Comparison of ENCODE assay signal across 22 cellular contexts in the genomic region with DNA sequence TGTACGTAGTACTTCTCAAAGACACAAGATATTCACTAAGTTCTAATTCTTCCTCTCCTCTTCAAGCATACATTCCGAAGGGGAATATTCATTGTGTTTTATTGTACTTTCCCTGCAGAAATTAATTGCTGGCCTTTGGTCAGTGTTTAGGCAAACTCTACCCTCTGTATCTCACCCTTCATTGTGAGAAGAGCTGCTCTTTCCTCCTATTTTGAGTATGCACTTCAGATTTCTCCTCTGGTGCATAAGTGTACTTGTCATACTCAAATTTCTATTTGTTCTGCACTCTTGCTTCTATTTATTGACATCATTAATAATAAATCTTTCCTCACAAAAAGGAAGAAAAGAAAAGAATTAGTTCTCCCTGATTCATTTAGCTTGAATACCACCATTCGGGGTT.
"Had no signal": no experiment of that assay in that cellular context is flagged by ENCODE, and none has a peak within 500 bp of the region (broad histone marks: within the 10 kb centered on the region; RNA-seq: fewer than 3 reads in every experiment).

No MANE protein-coding gene starts in this region.

- H3K27ac ChIP-seq: epithelial cell of prostate, gastrocnemius medialis, neural progenitor cell, parathyroid adenoma, right lobe of liver, thoracic aorta, tibial nerve, upper lobe of left lung, uterus had no signal

- H3K27me3 ChIP-seq: gastrocnemius medialis, neural progenitor cell, right lobe of liver, tibial nerve, upper lobe of left lung, uterus had no signal

- H3K9me3 ChIP-seq: gastrocnemius medialis, right lobe of liver, thoracic aorta, upper lobe of left lung, uterus had no signal

- H3K4me1 ChIP-seq: gastrocnemius medialis, neural progenitor cell, parathyroid adenoma, right lobe of liver, tibial nerve, upper lobe of left lung, uterus had no signal

- ATAC-seq: esophagus mucosa; gastrocnemius medialis; naive thymus-derived CD4-positive, alpha-beta T cell; right lobe of liver; stimulated activated naive B cell treated with anti-CD40 and anti-IgM and Interleukin-4, amounts not matched to agents 10 μg/mL and 1 μg/mL and 100 μg/mL, for 72 hours had no signal

- DNase-seq: effector CD8-positive, alpha-beta T cell; endodermal cell; foreskin fibroblast; gastrocnemius medialis; head of caudate nucleus; mammary epithelial cell; mesendoderm; midbrain; naive thymus-derived CD4-positive, alpha-beta T cell; right lobe of liver; small intestine; stimulated activated CD4-positive, alpha-beta T cell treated with anti-CD3 and anti-CD28 coated beads, Interleukin-15, amount 100 ng/mL, for 24 hours; stimulated activated CD4-positive, alpha-beta T cell treated with anti-CD3 and anti-CD28 coated beads, Interleukin-2, amount 100 ng/mL, for 48 hours; stimulated activated naive B cell treated with anti-CD40 and anti-IgM and Interleukin-4, amounts not matched to agents 10 μg/mL and 1 μg/mL and 100 μg/mL, for 72 hours; upper lobe of left lung; uterus had no signal

- H3K4me3 ChIP-seq: gastrocnemius medialis, neural progenitor cell, right lobe of liver, thoracic aorta, tibial nerve, upper lobe of left lung, uterus had no signal

- H3K36me3 ChIP-seq: gastrocnemius medialis, neural progenitor cell, right lobe of liver, thoracic aorta, tibial nerve, upper lobe of left lung, uterus had no signal
